In the genomic region with DNA sequence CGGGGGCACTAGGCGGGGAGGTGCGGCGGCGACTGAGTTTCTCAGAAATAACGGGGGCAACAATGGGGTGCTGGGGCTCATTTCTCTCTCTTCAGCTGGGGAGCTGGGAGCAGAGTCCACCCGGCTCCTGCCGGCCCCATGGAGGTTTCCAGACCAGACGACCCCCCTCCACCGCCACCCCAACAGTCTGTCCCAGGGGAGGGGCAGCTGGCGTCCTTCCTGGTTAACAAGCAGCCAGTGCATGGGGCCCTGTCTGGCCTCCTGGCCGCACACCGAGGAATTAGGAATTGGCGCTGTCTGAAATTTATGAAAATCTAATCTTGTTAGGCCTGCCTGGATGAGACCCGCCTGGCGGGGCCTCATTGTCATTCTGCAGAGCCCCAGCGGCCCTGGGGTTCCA, we compare ENCODE assay signal across 19 cellular contexts. TPM values are rescaled to one million over a fixed set of nuclear protein-coding genes. Genes with fewer than 3 reads are reported as not detected.
DNase-seq lines count a peak whose midpoint lies in the region; ATAC-seq, FAIRE-seq and TF ChIP-seq lines count a peak whose summit lies in the region.
"Had no signal": no experiment of that assay in that cellular context is flagged by ENCODE, and none has a peak within 500 bp of the region (broad histone marks: within the 10 kb centered on the region; RNA-seq: fewer than 3 reads in every experiment).

No MANE protein-coding gene starts in this region.

- peak overlapping the region; percentile 86 for H3K4me2 ChIP-seq in BLaER1
- no peak overlapping the region for H3K4me2 ChIP-seq in osteoblast (ENCODE audit: insufficient read depth, low read length)

- no peak for ATAC-seq in GM21825 (IDR thresholded peaks at IDR 0.05; ENCODE audit: unreplicated experiment)

- no peak for TF ChIP-seq EP300 in tibial nerve (IDR thresholded peaks at IDR 0.05)

- 80 to 83% methylated on average over 14 to 17 of the region's 17 CpGs for WGBS in tibial nerve, 2 donors

- intact Hi-C loops in ascending aorta (cut with DNase I): loop anchor here (1.0 to 10.0 kb wide), 2 partner anchors 41 to 297 kb away; no protein-coding TSS in a partner anchor

- H3K27me3 ChIP-seq in BLaER1 (no peaks in the 10 kb centered on the region), ascending aorta (no peaks in the 10 kb centered on the region), osteoblast (ENCODE audit: insufficient read depth, low read length) (no peaks in the 10 kb centered on the region), tibial nerve (no peaks in the 10 kb centered on the region)

- H3K4me3 ChIP-seq in BLaER1: peak overlapping the region; percentile 25; the same call in 1 of the 2 replicates
- H3K4me3 ChIP-seq in ascending aorta: no peak overlapping the region
- no peak overlapping the region for H3K4me3 ChIP-seq in osteoblast (ENCODE audit: insufficient read depth, low read length)
- no peak overlapping the region for H3K4me3 ChIP-seq in tibial nerve

- H4K20me1 ChIP-seq in BLaER1 (peaks cover 89% of the 10 kb centered on the region), osteoblast (ENCODE audit: insufficient read depth, low read length) (peaks cover 50% of the 10 kb centered on the region)

- no peak for TF ChIP-seq POLR2A in tibial nerve (IDR thresholded peaks at IDR 0.05)

- H3K4me1 ChIP-seq in BLaER1 (peaks cover 100% of the 10 kb centered on the region), ascending aorta (peaks cover 6 to 71% of the 10 kb centered on the region in 2 donors), osteoblast (ENCODE audit: insufficient read depth, low read length) (no peaks in the 10 kb centered on the region), tibial nerve (peaks cover 0 to 60% (median 15%) of the 10 kb centered on the region in 4 donors)

- H3K27ac ChIP-seq in BLaER1: peak overlapping the region; percentile 69
- H3K27ac ChIP-seq in ascending aorta: peak overlapping the region; percentile 17 to 32
- H3K27ac ChIP-seq in osteoblast (ENCODE audit: low read depth, low read length): no peak overlapping the region
- peak overlapping the region in 1 of 4 donors; percentile 4 for H3K27ac ChIP-seq in tibial nerve

- H3K79me2 ChIP-seq in osteoblast (ENCODE audit: insufficient read depth, low read length): peaks cover 14% of the 10 kb centered on the region

- H3K9me3 ChIP-seq in BLaER1 (no peaks in the 10 kb centered on the region), ascending aorta (no peaks in the 10 kb centered on the region), osteoblast (ENCODE audit: low read depth, low read length) (no peaks in the 10 kb centered on the region), tibial nerve (no peaks in the 10 kb centered on the region)

- TF ChIP-seq CTCF in ascending aorta (IDR thresholded peaks at IDR 0.05): no peak
- TF ChIP-seq CTCF in osteoblast (IDR thresholded peaks at IDR 0.05; ENCODE audit: extremely low read depth, low read depth, low read length): no peak
- no peak for TF ChIP-seq CTCF in tibial nerve (IDR thresholded peaks at IDR 0.05)

- H3K9ac ChIP-seq in BLaER1: peak overlapping the region; percentile 43; the same call in 1 of the 2 replicates

- FAIRE-seq in HTR-8/SVneo (lab: Jason Lieb, UNC): peak; percentile 40

- H2AFZ ChIP-seq in osteoblast (ENCODE audit: low read length): no peak overlapping the region

- DNase-seq in HTR-8/SVneo (ENCODE audit: insufficient read length, low spot score) (no peak), ascending aorta (ENCODE audit: low spot score in 2 of 2) (no peak), osteoblast (ENCODE audit: insufficient read length, low spot score, missing footprints) (peak; percentile 60), DMS153 treated with DMSO at 0.1 percent for 48 hours (lab: John Stamatoyannopoulos, UW; ENCODE audit: unreplicated experiment) (no peak), tibial nerve (ENCODE audit: low spot score in 2 of 2) (no peak), superior temporal gyrus (ENCODE audit: extremely low spot score) (no peak)
- DNase-seq: CD8-positive, alpha-beta memory T cell; DMS 273 treated with DMSO at 0.1 percent for 48 hours; IMR-90; Kasumi-1; NCI-H1436 treated with DMSO at 0.1 percent for 48 hours; NCI-H2081; NCI-H2227 treated with DMSO at 0.1 percent for 48 hours; NCI-H524 treated with DMSO at 0.1 percent for 48 hours; NK-92 treated with Interleukin-12 subunit alpha and Interleukin-12 subunit beta, amount 100 ng/mL, for 24 hours; OCI-M1 had no signal

- H3K36me3 ChIP-seq in BLaER1: peaks cover 10% of the 10 kb centered on the region
- H3K36me3 ChIP-seq in ascending aorta: no peaks in the 10 kb centered on the region
- no peaks in the 10 kb centered on the region for H3K36me3 ChIP-seq in osteoblast (ENCODE audit: insufficient read depth, low read length)
- no peaks in the 10 kb centered on the region for H3K36me3 ChIP-seq in tibial nerve

RNA-seq across cellular contexts. Expression of a gene that starts 42.4 kb away (rescaled TPM):
- total RNA-seq in ascending aorta: 56.8 TPM
- 20.3 and 23.5 TPM in 2 replicates for total RNA-seq in osteoblast
- total RNA-seq in tibial nerve: 10 to 100 TPM; 10.2 to 33.6 (median 18.3) TPM

RNA-seq across cellular contexts. Expression of a gene that starts 47.2 kb away (rescaled TPM):
- total RNA-seq in ascending aorta: not detected
- total RNA-seq in osteoblast: not detected in 2 replicates
- total RNA-seq in tibial nerve: 1 to 10 TPM in 1 of 4 donors, under 1 TPM in 1, not detected in 2; 0.78 to 3.6 TPM
- total RNA-seq: H4, IMR-90 had no signal
